In the genomic region with DNA sequence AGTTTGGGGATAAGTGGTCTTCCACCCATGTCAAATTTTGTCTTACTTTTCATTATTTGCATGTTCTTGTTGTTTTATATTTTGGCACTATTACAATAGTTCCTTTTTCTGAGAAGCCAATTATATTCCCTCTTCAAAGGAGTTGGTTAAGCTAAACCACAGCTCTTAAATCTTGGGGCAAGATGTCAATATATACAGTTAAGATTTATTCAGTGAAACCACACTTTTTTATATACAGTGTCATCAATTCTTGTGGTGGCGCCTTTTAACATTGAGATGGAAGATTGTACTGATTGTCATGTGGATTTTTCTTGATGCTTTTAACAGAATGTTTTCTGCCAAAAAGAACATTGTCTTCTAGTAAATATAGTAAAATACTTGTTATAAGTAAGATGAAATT, we compare ENCODE assay signal across 23 cellular contexts.
"Had no signal": no experiment of that assay in that cellular context is flagged by ENCODE, and none has a peak within 500 bp of the region (broad histone marks: within the 10 kb centered on the region; RNA-seq: fewer than 3 reads in every experiment).

No MANE protein-coding gene starts in this region.

- H3K9me3 ChIP-seq: gastrocnemius medialis, left ventricle myocardium inferior, mucosa of descending colon, tibial nerve had no signal

- H3K4me3 Mint-ChIP-seq: activated B cell treated with CpG ODN at 0.5 μM for 24 hours; activated CD8-positive, alpha-beta memory T cell treated with anti-CD3 and anti-CD28 coated beads, Interleukin-2, amount 10 ng/mL, durations not matched to agents 7 days and 5 days; activated CD8-positive, alpha-beta T cell treated with anti-CD3 and anti-CD28 coated beads, Interleukin-2, amount 10 ng/mL, durations not matched to agents 7 days and 5 days; activated T-cell treated with anti-CD3 and anti-CD28 coated beads, Interleukin-2, amount 50 U/mL, for 72 hours; nephron had no signal

- H3K27me3 Mint-ChIP-seq: activated B cell treated with CpG ODN at 0.5 μM for 24 hours; activated CD8-positive, alpha-beta memory T cell treated with anti-CD3 and anti-CD28 coated beads, Interleukin-2, amount 10 ng/mL, durations not matched to agents 7 days and 5 days had no signal

- DNase-seq: activated B cell treated with CpG ODN at 0.5 μM for 24 hours; activated CD4-positive, alpha-beta T cell treated with anti-CD3 and anti-CD28 coated beads, Interleukin-2, amount 50 U/mL, for 1 hour; activated CD8-positive, alpha-beta memory T cell treated with anti-CD3 and anti-CD28 coated beads, Interleukin-2, amount 10 ng/mL, durations not matched to agents 7 days and 5 days; activated CD8-positive, alpha-beta T cell treated with anti-CD3 and anti-CD28 coated beads, Interleukin-2, amount 10 ng/mL, durations not matched to agents 7 days and 5 days; activated naive CD4-positive, alpha-beta T cell; activated T-cell treated with anti-CD3 and anti-CD28 coated beads for 4 hours; activated T-cell treated with anti-CD3 and anti-CD28 coated beads, Interleukin-2, amount 50 U/mL, for 72 hours; dermis blood vessel endothelial cell; effector CD4-positive, alpha-beta T cell; erythroblast; gastrocnemius medialis; glutamatergic neuron; islet precursor cell; left ventricle myocardium inferior; mucosa of descending colon; posterior cingulate gyrus; right cardiac atrium; stimulated activated CD4-positive, alpha-beta T cell treated with anti-CD3 and anti-CD28 coated beads, Interleukin-15, amount 100 ng/mL, for 24 hours; stimulated activated naive CD4-positive, alpha-beta T cell treated with Interleukin-2 at 50 U/mL for 16 hours had no signal

- H3K9me3 Mint-ChIP-seq: activated B cell treated with CpG ODN at 0.5 μM for 24 hours; activated naive CD4-positive, alpha-beta T cell treated with anti-CD3 and anti-CD28 coated beads, Interleukin-2, amount 50 U/mL, for 72 hours; activated T-cell treated with anti-CD3 and anti-CD28 coated beads, Interleukin-2, amount 50 U/mL, for 72 hours; nephron had no signal

- ATAC-seq: activated CD8-positive, alpha-beta memory T cell treated with anti-CD3 and anti-CD28 coated beads, Interleukin-2, amount 10 ng/mL, durations not matched to agents 7 days and 5 days; activated CD8-positive, alpha-beta T cell treated with anti-CD3 and anti-CD28 coated beads, Interleukin-2, amount 10 ng/mL, durations not matched to agents 7 days and 5 days; activated naive CD4-positive, alpha-beta T cell treated with anti-CD3 and anti-CD28 coated beads, Interleukin-2, amount 50 U/mL, for 72 hours; activated T-cell treated with anti-CD3 and anti-CD28 coated beads, Interleukin-2, amount 50 U/mL, for 72 hours; gastrocnemius medialis; mucosa of descending colon; right cardiac atrium had no signal

- H3K4me1 Mint-ChIP-seq: activated CD8-positive, alpha-beta memory T cell treated with anti-CD3 and anti-CD28 coated beads, Interleukin-2, amount 10 ng/mL, durations not matched to agents 7 days and 5 days had no signal

- H3K27me3 ChIP-seq: gastrocnemius medialis, hepatocyte, tibial nerve had no signal

- H3K27ac Mint-ChIP-seq: activated B cell treated with CpG ODN at 0.5 μM for 24 hours; activated CD8-positive, alpha-beta memory T cell treated with anti-CD3 and anti-CD28 coated beads, Interleukin-2, amount 10 ng/mL, durations not matched to agents 7 days and 5 days; activated CD8-positive, alpha-beta T cell treated with anti-CD3 and anti-CD28 coated beads, Interleukin-2, amount 10 ng/mL, durations not matched to agents 7 days and 5 days; activated naive CD4-positive, alpha-beta T cell treated with anti-CD3 and anti-CD28 coated beads, Interleukin-2, amount 50 U/mL, for 72 hours; activated T-cell treated with anti-CD3 and anti-CD28 coated beads, Interleukin-2, amount 50 U/mL, for 72 hours; nephron had no signal

- H3K27ac ChIP-seq: gastrocnemius medialis, hepatocyte, left ventricle myocardium inferior, tibial nerve had no signal
